19 cellular contexts compared by ENCODE assay signal in the genomic region with DNA sequence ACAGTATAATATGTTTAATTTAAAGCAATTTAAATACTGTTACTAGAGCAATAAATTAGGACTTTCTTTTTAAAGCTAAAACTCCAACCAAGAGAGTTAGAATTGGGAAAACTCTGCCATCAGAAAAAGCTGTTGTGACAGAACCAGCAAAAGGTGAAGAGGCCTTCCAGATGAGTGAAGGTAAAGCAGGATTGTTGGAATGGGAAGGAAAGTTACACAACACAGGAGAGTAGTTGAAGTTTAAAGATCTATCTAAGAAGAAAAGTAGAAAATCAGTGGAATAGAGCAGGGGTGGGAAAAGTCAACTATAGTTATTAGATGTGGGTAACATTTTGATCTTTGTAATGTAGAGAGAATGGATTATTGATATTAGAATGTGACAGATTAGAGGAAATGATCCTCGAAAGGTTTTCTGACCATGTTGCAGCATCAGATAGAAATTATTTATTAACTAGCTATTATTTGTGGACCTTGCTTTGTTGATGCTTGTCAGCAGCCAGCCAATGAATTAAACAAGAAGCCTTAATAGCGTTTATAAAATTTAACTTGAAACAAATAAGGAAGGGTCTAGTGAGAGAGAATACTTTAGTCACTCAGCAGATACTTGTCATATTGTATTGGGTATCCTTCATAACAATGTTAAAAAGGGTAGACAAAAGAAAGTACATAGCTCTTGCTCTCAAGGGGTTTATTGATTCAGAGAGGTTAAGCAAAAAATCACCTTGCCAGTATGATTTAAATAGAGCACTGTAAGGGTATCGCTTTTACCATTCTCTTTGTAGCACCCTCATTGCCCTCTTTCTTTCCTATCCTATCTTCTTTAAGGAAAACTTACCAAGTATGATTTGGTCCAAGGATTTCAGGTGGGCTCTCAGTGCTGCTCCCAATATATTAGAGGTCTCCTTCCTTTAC. TPM values are rescaled to one million over a fixed set of nuclear protein-coding genes. Genes with fewer than 3 reads are reported as not detected.
"Had no signal": no experiment of that assay in that cellular context is flagged by ENCODE, and none has a peak within 500 bp of the region (broad histone marks: within the 10 kb centered on the region; RNA-seq: fewer than 3 reads in every experiment).

No MANE protein-coding gene starts in this region.

- DNase-seq: effector CD8-positive, alpha-beta T cell; foreskin melanocyte; head of caudate nucleus; kidney; left cardiac atrium; left ventricle myocardium superior; mesendoderm; naive thymus-derived CD4-positive, alpha-beta T cell; posterior cingulate gyrus; stimulated activated CD4-positive, alpha-beta T cell treated with anti-CD3 and anti-CD28 coated beads, Interleukin-4, amount 100 ng/mL, for 1 hour; stimulated activated CD8-positive, alpha-beta memory T cell treated with anti-CD3 and anti-CD28 coated beads, Interleukin-4, amount 100 ng/mL, for 48 hours; tibial artery; upper lobe of left lung; uterus had no signal

- H3K4me1 Mint-ChIP-seq: stimulated activated effector memory CD8-positive, alpha-beta T cell treated with anti-CD3 and anti-CD28 coated beads, Interleukin-12 subunit alpha, Interleukin-12 subunit beta, amount 100 ng/mL, for 72 hours had no signal

- H3K9me3 ChIP-seq: tibial artery, upper lobe of left lung, uterus had no signal

- H3K4me3 Mint-ChIP-seq: naive thymus-derived CD4-positive, alpha-beta T cell; stimulated activated effector memory CD8-positive, alpha-beta T cell treated with anti-CD3 and anti-CD28 coated beads, Interleukin-12 subunit alpha, Interleukin-12 subunit beta, amount 100 ng/mL, for 72 hours; stimulated activated naive CD8-positive, alpha-beta T cell treated with anti-CD3 and anti-CD28 coated beads, Interleukin-15, Interleukin-2, amounts not matched to agents 100 ng/mL and 50 ng/mL, for 24 hours had no signal

- H3K4me2 ChIP-seq: hepatocyte had no signal

- ATAC-seq: left cardiac atrium; left ventricle myocardium superior; naive thymus-derived CD4-positive, alpha-beta T cell; right cardiac atrium; stimulated activated effector memory CD8-positive, alpha-beta T cell treated with anti-CD3 and anti-CD28 coated beads, Interleukin-12 subunit alpha, Interleukin-12 subunit beta, amount 100 ng/mL, for 72 hours had no signal

- H3K4me1 ChIP-seq: tibial artery, uterus had no signal

- FAIRE-seq: kidney had no signal

- H3K27me3 ChIP-seq: hepatocyte, tibial artery, upper lobe of left lung, uterus had no signal

- H3K27ac ChIP-seq: coronary artery, hepatocyte, tibial artery, upper lobe of left lung, uterus had no signal

- H3K27me3 Mint-ChIP-seq: naive thymus-derived CD4-positive, alpha-beta T cell; stimulated activated naive CD8-positive, alpha-beta T cell treated with anti-CD3 and anti-CD28 coated beads, Interleukin-15, Interleukin-2, amounts not matched to agents 100 ng/mL and 50 ng/mL, for 24 hours had no signal

- H3K4me3 ChIP-seq: coronary artery, hepatocyte, tibial artery, upper lobe of left lung, uterus had no signal

- H3K9me3 Mint-ChIP-seq: naive thymus-derived CD4-positive, alpha-beta T cell; stimulated activated effector memory CD8-positive, alpha-beta T cell treated with anti-CD3 and anti-CD28 coated beads, Interleukin-12 subunit alpha, Interleukin-12 subunit beta, amount 100 ng/mL, for 72 hours; stimulated activated naive CD8-positive, alpha-beta T cell treated with anti-CD3 and anti-CD28 coated beads, Interleukin-15, Interleukin-2, amounts not matched to agents 100 ng/mL and 50 ng/mL, for 24 hours had no signal

- H3K27ac Mint-ChIP-seq: stimulated activated effector memory CD8-positive, alpha-beta T cell treated with anti-CD3 and anti-CD28 coated beads, Interleukin-12 subunit alpha, Interleukin-12 subunit beta, amount 100 ng/mL, for 72 hours; stimulated activated naive CD8-positive, alpha-beta T cell treated with anti-CD3 and anti-CD28 coated beads, Interleukin-15, Interleukin-2, amounts not matched to agents 100 ng/mL and 50 ng/mL, for 24 hours had no signal

- H2AFZ ChIP-seq: hepatocyte had no signal

RNA-seq across cellular contexts. Expression of a gene that starts 24.6 kb away (rescaled TPM):
- polyA plus RNA-seq: naive thymus-derived CD4-positive, alpha-beta T cell had no signal
